In genomic region chr3:61524933-61525332, GRCh38 we compare ENCODE assay signal across 14 cellular contexts. TPM values are rescaled to one million over a fixed set of nuclear protein-coding genes. Genes with fewer than 3 reads are reported as not detected.
DNase-seq lines count a peak whose midpoint lies in the region; ATAC-seq and TF ChIP-seq lines count a peak whose summit lies in the region.
"Had no signal": no experiment of that assay in that cellular context is flagged by ENCODE, and none has a peak within 500 bp of the region (broad histone marks: within the 10 kb centered on the region; RNA-seq: fewer than 3 reads in every experiment).

No MANE protein-coding gene starts in this region.

- no peak overlapping the region for H3K4me3 ChIP-seq in BLaER1 treated with 17β-estradiol and CSF1 and Interleukin-3, amounts not matched to agents 10 nM and 100 nM
- H3K4me3 ChIP-seq in fibroblast of mammary gland (ENCODE audit: control insufficient read depth, low read depth, low read length) (no peak overlapping the region), parathyroid adenoma (ENCODE audit: low read depth, low read length) (no peak overlapping the region), Peyer's patch (no peak overlapping the region)

- no peak overlapping the region for H3K9ac ChIP-seq in BLaER1 treated with 17β-estradiol and CSF1 and Interleukin-3, amounts not matched to agents 10 nM and 100 nM
- no peak overlapping the region for H3K9ac ChIP-seq in parathyroid adenoma

- no peaks in the 10 kb centered on the region for H4K20me1 ChIP-seq in BLaER1 treated with 17β-estradiol and CSF1 and Interleukin-3, amounts not matched to agents 10 nM and 100 nM

- H3K4me2 ChIP-seq in BLaER1 treated with 17β-estradiol and CSF1 and Interleukin-3, amounts not matched to agents 10 nM and 100 nM = peak overlapping the region in 7 of 11 experiments; percentile 17 to 69 (median 49); a peak in 12 of 22 replicates
- H3K4me2 ChIP-seq in parathyroid adenoma (ENCODE audit: low read length) = no peak overlapping the region

- ATAC-seq in GM21390 (IDR thresholded peaks at IDR 0.05; ENCODE audit: unreplicated experiment) = no peak

- peak overlapping the region; percentile 36 for H2AFZ ChIP-seq in parathyroid adenoma

- DNase-seq in CD1c-positive myeloid dendritic cell (ENCODE audit: extremely low spot score) (peak; percentile 6), fibroblast of mammary gland (ENCODE audit: low read depth) (peak; percentile 47), NCI-H2171 (lab: John Stamatoyannopoulos, UW) (no peak), Peyer's patch (no peak)
- DNase-seq: DMS 273 treated with DMSO at 0.1 percent for 48 hours, HFFc6, KG1, NCI-H1105, NCI-H1694 treated with DMSO at 0.1 percent for 48 hours, NCI-H774, SHP77 had no signal

- no peak for TF ChIP-seq POLR2A in Peyer's patch (IDR thresholded peaks at IDR 0.05)

- no peak overlapping the region for H3K27ac ChIP-seq in BLaER1 treated with 17β-estradiol and CSF1 and Interleukin-3, amounts not matched to agents 10 nM and 100 nM
- H3K27ac ChIP-seq in parathyroid adenoma (no peak overlapping the region), Peyer's patch (no peak overlapping the region)

- H3K4me1 ChIP-seq in BLaER1 treated with 17β-estradiol and CSF1 and Interleukin-3, amounts not matched to agents 10 nM and 100 nM = peaks cover 0 to 20% (median 9%) of the 10 kb centered on the region in 10 experiments; a peak in 11 of 20 replicates
- H3K4me1 ChIP-seq in parathyroid adenoma = peaks cover 14% of the 10 kb centered on the region
- no peaks in the 10 kb centered on the region for H3K4me1 ChIP-seq in Peyer's patch

- H3K36me3 ChIP-seq in BLaER1 treated with 17β-estradiol and CSF1 and Interleukin-3, amounts not matched to agents 10 nM and 100 nM = no peaks in the 10 kb centered on the region
- no peaks in the 10 kb centered on the region for H3K36me3 ChIP-seq in parathyroid adenoma (ENCODE audit: control insufficient read depth, insufficient read depth, low read length)
- H3K36me3 ChIP-seq in Peyer's patch = no peaks in the 10 kb centered on the region

- H3K79me2 ChIP-seq in parathyroid adenoma = no peaks in the 10 kb centered on the region

- no peaks in the 10 kb centered on the region for H3K9me3 ChIP-seq in BLaER1 treated with 17β-estradiol and CSF1 and Interleukin-3, amounts not matched to agents 10 nM and 100 nM (replicated peaks in 1 of 11)
- H3K9me3 ChIP-seq in parathyroid adenoma (ENCODE audit: control insufficient read depth, low read length) = no peaks in the 10 kb centered on the region
- no peaks in the 10 kb centered on the region for H3K9me3 ChIP-seq in Peyer's patch

- TF ChIP-seq CTCF in fibroblast of mammary gland (conservative IDR thresholded peaks at IDR 0.05; ENCODE audit: control insufficient read depth, insufficient read depth, low read depth, low read length) (no peak), parathyroid adenoma (IDR thresholded peaks at IDR 0.05) (no peak), Peyer's patch (IDR thresholded peaks at IDR 0.05) (no peak)

- H3K27me3 ChIP-seq in BLaER1 treated with 17β-estradiol and CSF1 and Interleukin-3, amounts not matched to agents 10 nM and 100 nM = no peaks in the 10 kb centered on the region
- H3K27me3 ChIP-seq in parathyroid adenoma (ENCODE audit: control insufficient read depth, insufficient read depth, low read length) = no peaks in the 10 kb centered on the region
- H3K27me3 ChIP-seq in Peyer's patch = no peaks in the 10 kb centered on the region

RNA-seq across cellular contexts. Expression of gene PTPRG, which starts 36.4 kb away (rescaled TPM):
- 10 to 100 TPM; 33.5 to 56.6 (median 46.9) TPM for total RNA-seq in Peyer's patch

Comparison
In these comparisons a context has a peak if more than half of its experiments do, and no peak if none do; other contexts are left out.
1. DNase-seq: peak in CD1c-positive myeloid dendritic cell (single experiment) and fibroblast of mammary gland (single experiment); none in NCI-H2171 (single experiment) and Peyer's patch (0 of 3).